31 cellular contexts compared by ENCODE assay signal in the genomic region with DNA sequence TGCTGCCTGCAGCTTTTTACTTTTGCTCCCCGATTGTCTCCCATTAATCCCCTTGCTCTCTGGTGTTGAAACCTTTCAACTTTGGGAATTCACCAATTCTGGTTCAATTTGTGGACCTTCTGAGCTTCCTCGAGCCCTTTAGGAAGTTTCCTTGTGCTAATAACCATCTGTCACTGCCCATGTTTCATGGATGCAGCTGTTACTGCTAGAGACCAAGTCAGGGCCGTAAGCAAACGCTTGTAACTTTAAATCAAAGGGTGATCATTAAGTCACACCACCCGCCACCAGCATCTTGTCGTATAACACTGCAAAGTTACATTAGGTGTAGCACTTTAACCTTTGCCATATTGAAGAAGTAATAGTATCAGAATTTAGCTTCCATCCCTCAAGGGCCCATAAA.
"Had no signal": no experiment of that assay in that cellular context is flagged by ENCODE, and none has a peak within 500 bp of the region (broad histone marks: within the 10 kb centered on the region; RNA-seq: fewer than 3 reads in every experiment).

No MANE protein-coding gene starts in this region.

- H3K27me3 Mint-ChIP-seq: stimulated activated memory B cell treated with anti-CD40 and anti-IgM and Interleukin-4, amounts not matched to agents 10 μg/mL and 1 μg/mL and 100 μg/mL, for 72 hours had no signal

- H3K9me3 ChIP-seq: neutrophil, pancreas, prostate gland, right lobe of liver, suprapubic skin, testis, tibial artery, upper lobe of right lung, uterus had no signal

- H3K36me3 Mint-ChIP-seq: natural killer cell; stimulated activated memory B cell treated with anti-CD40 and anti-IgM and Interleukin-4, amounts not matched to agents 10 μg/mL and 1 μg/mL and 100 μg/mL, for 72 hours; type B pancreatic cell had no signal

- H3K4me1 ChIP-seq: pancreas, prostate gland, right lobe of liver, sigmoid colon, spleen, suprapubic skin, testis, tibial artery, transverse colon, upper lobe of right lung, uterus had no signal

- H3K4me1 Mint-ChIP-seq: naive thymus-derived CD4-positive, alpha-beta T cell; natural killer cell; stimulated activated memory B cell treated with anti-CD40 and anti-IgM and Interleukin-4, amounts not matched to agents 10 μg/mL and 1 μg/mL and 100 μg/mL, for 72 hours; stimulated activated naive CD8-positive, alpha-beta T cell treated with anti-CD3 and anti-CD28 coated beads, Interleukin-15, amount 100 ng/mL, for 72 hours had no signal

- H3K27me3 ChIP-seq: neutrophil, pancreas, right lobe of liver, sigmoid colon, suprapubic skin, testis, tibial artery, transverse colon, upper lobe of right lung, uterus had no signal

- H3K27ac ChIP-seq: neutrophil, pancreas, prostate gland, right lobe of liver, sigmoid colon, skin epidermis, spleen, suprapubic skin, testis, tibial artery, transverse colon, upper lobe of right lung, uterus had no signal

- H3K4me3 Mint-ChIP-seq: naive thymus-derived CD4-positive, alpha-beta T cell; natural killer cell; nephron; neural crest cell; stimulated activated memory B cell treated with anti-CD40 and anti-IgM and Interleukin-4, amounts not matched to agents 10 μg/mL and 1 μg/mL and 100 μg/mL, for 72 hours; stimulated activated naive CD8-positive, alpha-beta T cell treated with anti-CD3 and anti-CD28 coated beads, Interleukin-15, amount 100 ng/mL, for 72 hours; type B pancreatic cell had no signal

- H3K36me3 ChIP-seq: neutrophil, pancreas, prostate gland, right lobe of liver, sigmoid colon, spleen, suprapubic skin, tibial artery, transverse colon, upper lobe of right lung, uterus had no signal

- DNase-seq: naive thymus-derived CD4-positive, alpha-beta T cell; natural killer cell; nucleus accumbens; pancreas; right cardiac atrium; right lobe of liver; sigmoid colon; spleen; stimulated activated CD4-positive, alpha-beta T cell treated with anti-CD3 and anti-CD28 coated beads, Interleukin-12 subunit alpha, Interleukin-12 subunit beta, amount 100 ng/mL, for 4 hours; stimulated activated CD4-positive, alpha-beta T cell treated with anti-CD3 and anti-CD28 coated beads, Interleukin-1b, Interleukin-23, amount 100 ng/mL, for 48 hours; stimulated activated CD4-positive, alpha-beta T cell treated with anti-CD3 and anti-CD28 coated beads, Interleukin-4, amount 100 ng/mL, for 1 hour; stimulated activated CD4-positive, alpha-beta T cell treated with anti-CD3 and anti-CD28 coated beads, Interleukin-4, amount 100 ng/mL, for 4 hours; stimulated activated CD8-positive, alpha-beta memory T cell treated with anti-CD3 and anti-CD28 coated beads, Interleukin-4, amount 100 ng/mL, for 48 hours; stimulated activated naive CD4-positive, alpha-beta T cell; stimulated activated naive CD8-positive, alpha-beta T cell treated with anti-CD3 and anti-CD28 coated beads, Interleukin-15, amount 100 ng/mL, for 72 hours; stimulated activated naive CD8-positive, alpha-beta T cell treated with anti-CD3 and anti-CD28 coated beads, Interleukin-15, Interleukin-2, amounts not matched to agents 100 U/mL and 50 U/mL, for 24 hours; substantia nigra; testis; tibial artery; transverse colon; upper lobe of right lung; uterus had no signal

- H3K4me2 ChIP-seq: smooth muscle cell had no signal

- H3K27ac Mint-ChIP-seq: naive thymus-derived CD4-positive, alpha-beta T cell; natural killer cell; stimulated activated memory B cell treated with anti-CD40 and anti-IgM and Interleukin-4, amounts not matched to agents 10 μg/mL and 1 μg/mL and 100 μg/mL, for 72 hours; stimulated activated naive CD8-positive, alpha-beta T cell treated with anti-CD3 and anti-CD28 coated beads, Interleukin-15, amount 100 ng/mL, for 72 hours; type B pancreatic cell had no signal

- H3K4me3 ChIP-seq: pancreas, prostate gland, right lobe of liver, sigmoid colon, skin epidermis, smooth muscle cell, spleen, suprapubic skin, testis, tibial artery, transverse colon, upper lobe of right lung, uterus had no signal

- ATAC-seq: naive thymus-derived CD4-positive, alpha-beta T cell; natural killer cell; pancreas; right cardiac atrium; stimulated activated naive CD8-positive, alpha-beta T cell treated with anti-CD3 and anti-CD28 coated beads, Interleukin-15, amount 100 ng/mL, for 72 hours; stimulated activated naive CD8-positive, alpha-beta T cell treated with anti-CD3 and anti-CD28 coated beads, Interleukin-15, Interleukin-2, amounts not matched to agents 100 U/mL and 50 U/mL, for 24 hours had no signal
